ENCODE assay signal across 21 cellular contexts in genomic region chr7:99729501-99730261, GRCh38. TPM values are rescaled to one million over a fixed set of nuclear protein-coding genes. Genes with fewer than 3 reads are reported as not detected.
A peak's percentile ranks its signal among the peaks of the same experiment; 100 is the strongest.
DNase-seq lines count a peak whose midpoint lies in the region; ATAC-seq, FAIRE-seq and TF ChIP-seq lines count a peak whose summit lies in the region.
"Had no signal": no experiment of that assay in that cellular context is flagged by ENCODE, and none has a peak within 500 bp of the region (broad histone marks: within the 10 kb centered on the region; RNA-seq: fewer than 3 reads in every experiment).

No MANE protein-coding gene starts in this region.

- H3K9me3 ChIP-seq in SK-N-MC (ENCODE audit: low read depth, low read length) (no peaks in the 10 kb centered on the region), pancreas (no peaks in the 10 kb centered on the region)
- H3K9me3 ChIP-seq: colonic mucosa, esophagus muscularis mucosa, upper lobe of right lung had no signal

- H3K36me3 ChIP-seq in SK-N-MC (ENCODE audit: insufficient read depth, low read length) (no peaks in the 10 kb centered on the region), pancreas (no peaks in the 10 kb centered on the region), H7 (replicated peaks; ENCODE audit: control insufficient read depth, insufficient read depth, low read length) (no peaks in the 10 kb centered on the region)
- H3K36me3 ChIP-seq: colonic mucosa, upper lobe of right lung had no signal

- TF ChIP-seq CTCF in fibroblast of mammary gland (conservative IDR thresholded peaks at IDR 0.05; ENCODE audit: control insufficient read depth, insufficient read depth, low read depth, low read length) (no peak), pancreas (IDR thresholded peaks at IDR 0.05) (no peak)

- no peak overlapping the region for H3K9ac ChIP-seq in SK-N-MC (ENCODE audit: insufficient read length)

- DNase-seq in ELR (ENCODE audit: low read depth): peak; percentile 40
- peak; percentile 24 for DNase-seq in SK-N-MC (ENCODE audit: low read depth, low spot score)
- DNase-seq in fibroblast of mammary gland (ENCODE audit: low read depth): peak; percentile 24
- no peak for DNase-seq in pancreas
- no peak for DNase-seq in H7
- no peak for DNase-seq in NCI-H187 (lab: John Stamatoyannopoulos, UW)
- DNase-seq in NCI-H1436 (lab: John Stamatoyannopoulos, UW): no peak
- no peak for DNase-seq in activated CD4-positive, alpha-beta T cell treated with anti-CD3 and anti-CD28 coated beads for 48 hours
- DNase-seq: activated CD8-positive, alpha-beta T cell treated with anti-CD3 and anti-CD28 coated beads for 36 hours; aorta; colonic mucosa; NCI-H1048; NCI-H2227 treated with DMSO at 0.1 percent for 48 hours; nucleus accumbens; upper lobe of right lung had no signal

- H3K4me3 ChIP-seq in SK-N-MC (0 out of 2 replicates have a peak overlapping the region, but pooled peaks have one; percentile 21), fibroblast of mammary gland (ENCODE audit: control insufficient read depth, low read depth, low read length) (no peak overlapping the region), pancreas (no peak overlapping the region), H7 (ENCODE audit: insufficient read depth, low read depth, low read length) (no peak overlapping the region)
- H3K4me3 ChIP-seq: colonic mucosa, esophagus muscularis mucosa, upper lobe of right lung had no signal

- WGBS in pancreas, 2 donors: 35% methylated on average over 5 of the region's 5 CpGs

- H3K27ac ChIP-seq in SK-N-MC (no peak overlapping the region; the same call in 1 of the 2 replicates), pancreas (no peak overlapping the region)
- H3K27ac ChIP-seq: colonic mucosa, esophagus muscularis mucosa, upper lobe of right lung had no signal

- intact Hi-C loops in pancreas (cut with DNase I): no loop called here

- H3K4me1 ChIP-seq in pancreas: peaks cover 10 to 17% (median 12%) of the 10 kb centered on the region in 3 donors
- H3K4me1 ChIP-seq: colonic mucosa, esophagus muscularis mucosa had no signal

- no peak for FAIRE-seq in pancreas (lab: Jason Lieb, UNC)

- H3K27me3 ChIP-seq in pancreas (no peaks in the 10 kb centered on the region), H7 (ENCODE audit: control insufficient read depth, insufficient read depth, low read length) (no peaks in the 10 kb centered on the region)
- H3K27me3 ChIP-seq: colonic mucosa, esophagus muscularis mucosa, upper lobe of right lung had no signal

- peak in 3 of 4 donors; percentile 56 to 57 (median 56) for ATAC-seq in pancreas
- ATAC-seq: activated CD8-positive, alpha-beta T cell treated with anti-CD3 and anti-CD28 coated beads for 36 hours; SK-N-SH treated with all-trans-retinoic acid at 6 μM for 48 hours; stimulated activated effector memory CD8-positive, alpha-beta T cell treated with anti-CD3 and anti-CD28 coated beads, Interleukin-12 subunit alpha, Interleukin-12 subunit beta, amount 100 ng/mL, for 72 hours had no signal

RNA-seq across cellular contexts. Expression of gene CYP3A7, which starts 5.3 kb away (rescaled TPM):
- 1 to 10 TPM in 1 of 6 donors, under 1 TPM in 4, not detected in 1; 0.19 to 1.3 (median 0.25) TPM for total RNA-seq in pancreas
- polyA plus RNA-seq in pancreas: under 1 TPM; 0.11 to 0.23 TPM
- total RNA-seq in H7 (2014; rRNA removed; shearing (Covaris generic)): not detected in 2 replicates
- total RNA-seq: activated CD8-positive, alpha-beta T cell treated with anti-CD3 and anti-CD28 coated beads for 36 hours; activated T-helper 1 cell treated with anti-CD3 and anti-CD28 coated beads, Interleukin-12 subunit alpha, Interleukin-12 subunit beta, Interleukin-2, Interleukin-4 antibody, amounts not matched to agents 30 ng/mL and 10 ng/mL and 1 ng/mL, durations not matched to agents 14 hours and 24 hours and 36 hours; aorta; colonic mucosa; mesenteric fat pad had no signal

RNA-seq across cellular contexts. Expression of gene CYP3A5, which starts 49.9 kb away (rescaled TPM):
- 100 to 1,000 TPM in 1 of 6 donors, 10 to 100 TPM in 4, 1 to 10 TPM in 1; 10.0 to 129 (median 28.1) TPM for total RNA-seq in pancreas
- polyA plus RNA-seq in pancreas: 100 to 1,000 TPM; 108 to 219 TPM
- total RNA-seq in H7 (2014; rRNA removed; shearing (Covaris generic)): 0.31 TPM in 1 of 2 replicates, not detected in the other
- total RNA-seq: activated CD8-positive, alpha-beta T cell treated with anti-CD3 and anti-CD28 coated beads for 36 hours; activated T-helper 1 cell treated with anti-CD3 and anti-CD28 coated beads, Interleukin-12 subunit alpha, Interleukin-12 subunit beta, Interleukin-2, Interleukin-4 antibody, amounts not matched to agents 30 ng/mL and 10 ng/mL and 1 ng/mL, durations not matched to agents 14 hours and 24 hours and 36 hours had no signal

RNA-seq across cellular contexts. Expression of gene CYP3A4, which starts 54.3 kb away (rescaled TPM):
- 10 to 100 TPM in 1 of 6 donors, 1 to 10 TPM in 2, under 1 TPM in 2, not detected in 1; 0.25 to 11.0 (median 3.0) TPM for total RNA-seq in pancreas
- polyA plus RNA-seq in pancreas: 1 to 10 TPM; 4.3 to 5.4 TPM
- not detected in 2 replicates for total RNA-seq in H7 (2014; rRNA removed; shearing (Covaris generic))
- total RNA-seq: activated CD8-positive, alpha-beta T cell treated with anti-CD3 and anti-CD28 coated beads for 36 hours; activated T-helper 1 cell treated with anti-CD3 and anti-CD28 coated beads, Interleukin-12 subunit alpha, Interleukin-12 subunit beta, Interleukin-2, Interleukin-4 antibody, amounts not matched to agents 30 ng/mL and 10 ng/mL and 1 ng/mL, durations not matched to agents 14 hours and 24 hours and 36 hours; aorta; esophagus muscularis mucosa; skeletal muscle tissue; upper lobe of right lung had no signal

Comparison
In these comparisons a context has a peak if more than half of its experiments do, and no peak if none do; other contexts are left out.
1. DNase-seq: peak in ELR (single experiment), SK-N-MC (single experiment) and fibroblast of mammary gland (single experiment); none in pancreas (0 of 6), H7 (single experiment), NCI-H187 (0 of 2), NCI-H1436 (single experiment) and activated CD4-positive, alpha-beta T cell treated with anti-CD3 and anti-CD28 coated beads for 48 hours (single experiment).